ENCODE assay signal across 24 cellular contexts in the genomic region with DNA sequence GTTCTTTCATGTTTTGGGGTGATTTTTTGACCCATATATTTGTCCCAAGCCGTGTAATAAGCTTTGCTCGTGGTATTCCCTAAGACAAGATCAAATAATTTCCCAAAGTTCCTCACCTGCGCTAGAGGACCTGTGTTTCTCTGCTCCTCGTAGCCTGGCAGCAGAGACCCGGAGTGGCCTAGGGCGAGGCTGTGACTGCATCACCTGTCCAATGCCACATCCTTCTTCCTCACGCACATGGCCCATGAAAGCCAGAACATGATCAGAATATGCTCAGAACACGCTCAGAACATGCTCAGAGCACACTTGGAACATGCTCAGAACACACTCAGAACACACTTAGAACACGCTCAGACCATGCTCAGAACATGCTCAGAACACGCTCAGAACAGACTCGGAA. TPM values are rescaled to one million over a fixed set of nuclear protein-coding genes. Genes with fewer than 3 reads are reported as not detected.
"Had no signal": no experiment of that assay in that cellular context is flagged by ENCODE, and none has a peak within 500 bp of the region (broad histone marks: within the 10 kb centered on the region; RNA-seq: fewer than 3 reads in every experiment).

No MANE protein-coding gene starts in this region.

- H3K27ac ChIP-seq: RWPE1 had no signal

- H3K36me3 ChIP-seq: MG63 had no signal

- H3K4me2 ChIP-seq: SK-N-SH had no signal

- ATAC-seq: HepG2, Panc1 had no signal

- H3K9me2 ChIP-seq: SK-N-SH had no signal

- H3K4me3 ChIP-seq: MG63 had no signal

- H3K9me3 ChIP-seq: MG63, SK-N-SH had no signal

- H3K27me3 ChIP-seq: MG63 had no signal

- DNase-seq: IMR-90, Karpas-422, KG1, MG63, NCI-H1092, NCI-H1105 treated with DMSO at 0.1 percent for 48 hours, NCI-H1417 treated with DMSO at 0.1 percent for 48 hours, NCI-H146, NCI-H1694 treated with DMSO at 0.1 percent for 48 hours, NCI-H1930, NCI-H2081, NCI-H2107, NCI-H2227 treated with DMSO at 0.1 percent for 48 hours, NCI-H510A, NCI-H524 treated with DMSO at 0.1 percent for 48 hours, NCI-H69, NCI-H774, SHP77, SK-N-SH, SW 1271 had no signal

- H3K9ac ChIP-seq: SK-N-SH had no signal

RNA-seq across cellular contexts. Expression of a gene that starts 23.8 kb away (rescaled TPM):
- total RNA-seq: HepG2, HT1080, IMR-90 had no signal
- polyA plus RNA-seq: HepG2, IMR-90 had no signal
